ENCODE assay signal across 26 cellular contexts in the genomic region with DNA sequence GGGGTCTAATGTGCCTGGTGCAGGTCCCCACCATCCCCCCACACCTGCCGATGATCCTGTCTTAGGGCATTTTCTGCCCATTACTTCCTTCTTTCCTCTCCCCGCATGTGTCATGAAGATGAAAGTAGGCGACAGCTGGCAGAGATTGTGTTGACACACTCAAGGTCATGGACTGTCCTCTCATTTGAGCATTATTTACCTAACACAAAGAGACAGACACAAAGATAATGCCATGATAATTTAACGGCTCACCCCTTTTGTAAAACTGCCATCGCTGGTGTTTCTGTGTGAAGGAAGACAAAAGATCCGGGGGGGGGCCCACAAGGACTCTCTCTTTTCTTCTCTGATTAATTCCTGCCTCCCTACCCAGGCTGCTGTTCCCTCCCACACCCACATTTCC.
DNase-seq lines count a peak whose midpoint lies in the region; ATAC-seq and TF ChIP-seq lines count a peak whose summit lies in the region.
"Had no signal": no experiment of that assay in that cellular context is flagged by ENCODE, and none has a peak within 500 bp of the region (broad histone marks: within the 10 kb centered on the region; RNA-seq: fewer than 3 reads in every experiment).

No MANE protein-coding gene starts in this region.

- 12% methylated on average over 6 of the region's 6 CpGs for WGBS in right lobe of liver (ENCODE audit: insufficient coverage, low coverage, low lambda C conversion rate, missing lambda C conversion rate)

- intact Hi-C loops in right lobe of liver (cut with DNase I): no loop called here

- peak; percentile 50 to 96 (median 83) for ATAC-seq in right lobe of liver
- ATAC-seq in HG03280 (IDR thresholded peaks at IDR 0.05; ENCODE audit: unreplicated experiment): no peak
- no peak for ATAC-seq in GM21390 (IDR thresholded peaks at IDR 0.05; ENCODE audit: unreplicated experiment)
- no peak for ATAC-seq in GM21515 (IDR thresholded peaks at IDR 0.05; ENCODE audit: unreplicated experiment)
- ATAC-seq: activated CD8-positive, alpha-beta T cell treated with anti-CD3 and anti-CD28 coated beads, Interleukin-2, amount 10 ng/mL, durations not matched to agents 7 days and 5 days; activated T-cell treated with anti-CD3 and anti-CD28 coated beads, Interleukin-2, amount 50 U/mL, for 4 hours; gastroesophageal sphincter had no signal

- H3K9me3 ChIP-seq in right lobe of liver: no peaks in the 10 kb centered on the region
- H3K9me3 ChIP-seq: esophagus squamous epithelium, gastroesophageal sphincter, spleen, testis had no signal

- no peak overlapping the region for H3K4me3 ChIP-seq in right lobe of liver
- H3K4me3 ChIP-seq: cardiac muscle cell, esophagus squamous epithelium, gastroesophageal sphincter, spleen, testis had no signal

- H3K4me1 ChIP-seq in right lobe of liver: peaks cover 0 to 8% (median 0%) of the 10 kb centered on the region in 4 donors
- H3K4me1 ChIP-seq: esophagus squamous epithelium, gastroesophageal sphincter had no signal

- no peaks in the 10 kb centered on the region for H3K36me3 ChIP-seq in right lobe of liver
- H3K36me3 ChIP-seq: cardiac muscle cell, esophagus squamous epithelium, gastroesophageal sphincter, spleen had no signal

- DNase-seq in NCI-H1417 (lab: John Stamatoyannopoulos, UW): peak; percentile 68 to 93 (median 76)
- DNase-seq in NCI-H2196 (lab: John Stamatoyannopoulos, UW; ENCODE audit: unreplicated experiment): peak; percentile 62
- DNase-seq in SHP77 (lab: John Stamatoyannopoulos, UW): peak; percentile 54 to 67
- peak in 1 of 3 donors; percentile 35 for DNase-seq in right lobe of liver
- DNase-seq: activated CD8-positive, alpha-beta T cell treated with anti-CD3 and anti-CD28 coated beads, Interleukin-2, amount 10 ng/mL, durations not matched to agents 7 days and 5 days; activated naive CD4-positive, alpha-beta T cell treated with anti-CD3 and anti-CD28 coated beads, Interleukin-2, amount 50 U/mL, for 16 hours; activated T-cell treated with anti-CD3 and anti-CD28 coated beads, Interleukin-2, amount 50 U/mL, for 4 hours; CD4-positive, CD25-positive, alpha-beta regulatory T cell; cortex of kidney; DMS79; endodermal cell; esophagus squamous epithelium; kidney; mesenchymal stem cell; naive B cell; NCI-H1092 treated with DMSO at 0.1 percent for 48 hours; NCI-H446; spleen; stimulated activated CD4-positive, alpha-beta T cell treated with anti-CD3 and anti-CD28 coated beads, Interleukin-4, amount 100 ng/mL, for 1 hour; stimulated activated naive CD4-positive, alpha-beta T cell; testis had no signal

- TF ChIP-seq POLR2A in right lobe of liver (IDR thresholded peaks at IDR 0.05): no peak

- H3K27ac ChIP-seq in right lobe of liver: no peak overlapping the region
- H3K27ac ChIP-seq: cardiac muscle cell, esophagus squamous epithelium, gastroesophageal sphincter, spleen, testis had no signal

- TF ChIP-seq CTCF in right lobe of liver (IDR thresholded peaks at IDR 0.05): no peak

- no peaks in the 10 kb centered on the region for H3K27me3 ChIP-seq in right lobe of liver
- H3K27me3 ChIP-seq: cardiac muscle cell, testis had no signal

Comparison
In these comparisons a context has a peak if more than half of its experiments do, and no peak if none do; other contexts are left out.
1. ATAC-seq: peak in right lobe of liver (4 of 4); none in HG03280 (single experiment), GM21390 (single experiment) and GM21515 (single experiment).